Comparison of ENCODE assay signal across 18 cellular contexts in genomic region chr11:4704790-4705334, GRCh38. TPM values are rescaled to one million over a fixed set of nuclear protein-coding genes. Genes with fewer than 3 reads are reported as not detected.
DNase-seq lines count a peak whose midpoint lies in the region; TF ChIP-seq lines count a peak whose summit lies in the region.
"Had no signal": no experiment of that assay in that cellular context is flagged by ENCODE, and none has a peak within 500 bp of the region (broad histone marks: within the 10 kb centered on the region; RNA-seq: fewer than 3 reads in every experiment).

No MANE protein-coding gene starts in this region.

- 86% methylated on average over 7 of the region's 8 CpGs for WGBS in HUES64
- no CpG with 5 or more reads among the region's 8 CpGs for WGBS in mesendoderm (ENCODE audit: extremely low coverage, insufficient coverage, low lambda C conversion rate)

- H2BK120ac ChIP-seq in mesendoderm (ENCODE audit: low read depth, low read length), result no peak overlapping the region

- no peaks in the 10 kb centered on the region for H3K27me3 ChIP-seq in HUES64 (ENCODE audit: insufficient read depth, low read length)
- no peaks in the 10 kb centered on the region for H3K27me3 ChIP-seq in OCI-LY3 (ENCODE audit: low read depth, low read length)
- no peaks in the 10 kb centered on the region for H3K27me3 ChIP-seq in mesendoderm (ENCODE audit: insufficient read depth, low read length, poor library complexity)
- H3K27me3 ChIP-seq: colonic mucosa, suprapubic skin had no signal

- H3K4me3 ChIP-seq in HUES64 (ENCODE audit: low read length) (peak overlapping the region; percentile 35), OCI-LY3 (ENCODE audit: low read length) (no peak overlapping the region), mesendoderm (ENCODE audit: low read length) (no peak overlapping the region)
- H3K4me3 ChIP-seq: colonic mucosa, suprapubic skin had no signal

- peak overlapping the region; percentile 70 for H3K27ac ChIP-seq in HUES64 (ENCODE audit: low read depth, low read length)
- H3K27ac ChIP-seq in OCI-LY3 (ENCODE audit: low read length), result peak overlapping the region; percentile 52
- no peak overlapping the region for H3K27ac ChIP-seq in mesendoderm (ENCODE audit: low read depth, low read length)
- H3K27ac ChIP-seq: colonic mucosa, HL-60, suprapubic skin had no signal

- DNase-seq in COLO668 (lab: John Stamatoyannopoulos, UW; ENCODE audit: unreplicated experiment) (peak; percentile 42), mesendoderm (peak; percentile 55), activated gamma-delta T cell treated with Interleukin-2 at 50 U/mL for 16 hours (no peak), head of caudate nucleus (no peak), NCI-H187 treated with DMSO at 0.1 percent for 48 hours (lab: John Stamatoyannopoulos, UW) (no peak), NCI-H1694 (lab: John Stamatoyannopoulos, UW) (no peak)
- DNase-seq: activated CD4-positive, CD25-positive, alpha-beta regulatory T cell treated with anti-CD3 and anti-CD28 coated beads, Interleukin-2, amount 50 U/mL, for 72 hours; activated naive CD8-positive, alpha-beta T cell treated with anti-CD3 and anti-CD28 coated beads, Interleukin-2, amount 10 ng/mL, durations not matched to agents 7 days and 5 days; colonic mucosa; left ventricle myocardium superior; NCI-H1048; NCI-H446 treated with DMSO at 0.1 percent for 48 hours; SK-N-SH; T-helper 9 cell had no signal

- H3K9me3 ChIP-seq in HUES64 (ENCODE audit: insufficient read depth, low read depth, low read length), result no peaks in the 10 kb centered on the region
- H3K9me3 ChIP-seq in OCI-LY3 (ENCODE audit: insufficient read depth, low read length), result no peaks in the 10 kb centered on the region
- H3K9me3 ChIP-seq: colonic mucosa, SK-N-SH, suprapubic skin had no signal

- TF ChIP-seq CTCF in OCI-LY3 (IDR thresholded peaks at IDR 0.05; ENCODE audit: low read depth, low read length), result no peak

- H3K4me1 ChIP-seq in HUES64 (ENCODE audit: insufficient read depth, low read length), result peaks cover 20% of the 10 kb centered on the region
- peaks cover 21% of the 10 kb centered on the region for H3K4me1 ChIP-seq in OCI-LY3 (ENCODE audit: low read length)
- H3K4me1 ChIP-seq in mesendoderm (ENCODE audit: control insufficient read depth, low read depth, low read length), result peaks cover 3% of the 10 kb centered on the region
- H3K4me1 ChIP-seq: colonic mucosa, suprapubic skin had no signal

- no peaks in the 10 kb centered on the region for H3K36me3 ChIP-seq in HUES64 (ENCODE audit: insufficient read depth, low read length)
- no peaks in the 10 kb centered on the region for H3K36me3 ChIP-seq in OCI-LY3 (replicated peaks; ENCODE audit: low read depth, low read length)
- H3K36me3 ChIP-seq in mesendoderm (ENCODE audit: control insufficient read depth, insufficient read depth, low read length), result no peaks in the 10 kb centered on the region
- H3K36me3 ChIP-seq: colonic mucosa, suprapubic skin had no signal

- H4K8ac ChIP-seq in mesendoderm (ENCODE audit: low read depth, low read length), result no peak overlapping the region

- no peak overlapping the region for H3K23ac ChIP-seq in mesendoderm (ENCODE audit: low read length)

- no peaks in the 10 kb centered on the region for H3K79me1 ChIP-seq in mesendoderm (ENCODE audit: low read length)

- H3K79me2 ChIP-seq in OCI-LY3 (ENCODE audit: low read length) (no peaks in the 10 kb centered on the region), mesendoderm (ENCODE audit: control insufficient read depth, insufficient read depth, low read length) (no peaks in the 10 kb centered on the region)

- intact Hi-C loops in head of caudate nucleus (cut with DNase I), result no loop called here

- no peak overlapping the region for H2AFZ ChIP-seq in OCI-LY3 (ENCODE audit: low read depth, low read length)

- H2BK15ac ChIP-seq in mesendoderm (replicated peaks; ENCODE audit: low read depth), result no peak overlapping the region

- H3K9ac ChIP-seq in HUES64 (ENCODE audit: low read depth, low read length) (no peak overlapping the region), OCI-LY3 (ENCODE audit: low read length) (no peak overlapping the region), mesendoderm (ENCODE audit: low read length) (no peak overlapping the region)
- H3K9ac ChIP-seq: SK-N-SH had no signal

- H4K5ac ChIP-seq in mesendoderm (ENCODE audit: low read length), result no peak overlapping the region

- H3K18ac ChIP-seq in mesendoderm (ENCODE audit: low read length), result peak overlapping the region; percentile 75

- H3K4me2 ChIP-seq in OCI-LY3 (ENCODE audit: low read length), result peak overlapping the region; percentile 53
- H3K4me2 ChIP-seq in mesendoderm (ENCODE audit: low read length), result no peak overlapping the region
- H3K4me2 ChIP-seq: SK-N-SH had no signal

- H3K56ac ChIP-seq in mesendoderm (ENCODE audit: low read length), result no peak overlapping the region

- H4K20me1 ChIP-seq in OCI-LY3 (ENCODE audit: insufficient read depth, low read length), result no peaks in the 10 kb centered on the region

- no peak overlapping the region for H2AK5ac ChIP-seq in mesendoderm (ENCODE audit: low read length)

- H3K4ac ChIP-seq in mesendoderm (ENCODE audit: low read depth, low read length), result no peak overlapping the region

- no peak overlapping the region for H2BK5ac ChIP-seq in mesendoderm (ENCODE audit: low read length)

RNA-seq across cellular contexts. Expression of gene MMP26, which starts 0.3 kb away (rescaled TPM):
- polyA plus RNA-seq in HUES64 (2013, experiment 1 of 2), result not detected
- polyA plus RNA-seq in HUES64 (2013, experiment 2 of 2), result not detected
- not detected for polyA plus RNA-seq in mesendoderm (2013, experiment 1 of 2)
- polyA plus RNA-seq in mesendoderm (2013, experiment 2 of 2), result not detected
- polyA plus RNA-seq: SK-N-SH had no signal

RNA-seq across cellular contexts. Expression of gene OR51E2, which starts 7.2 kb away (rescaled TPM):
- polyA plus RNA-seq in HUES64 (2013, experiment 1 of 2), result not detected
- not detected for polyA plus RNA-seq in HUES64 (2013, experiment 2 of 2)
- not detected for polyA plus RNA-seq in mesendoderm (2013, experiment 1 of 2)
- polyA plus RNA-seq in mesendoderm (2013, experiment 2 of 2), result not detected
- polyA plus RNA-seq: SK-N-SH had no signal

Comparison
In these comparisons a context has a peak if more than half of its experiments do, and no peak if none do; other contexts are left out.
1. DNase-seq: peak in COLO668 (single experiment) and mesendoderm (single experiment); none in activated gamma-delta T cell treated with Interleukin-2 at 50 U/mL for 16 hours (single experiment), head of caudate nucleus (0 of 42), NCI-H187 treated with DMSO at 0.1 percent for 48 hours (single experiment) and NCI-H1694 (single experiment).